1 cellular context compared by ENCODE assay signal in the genomic region with DNA sequence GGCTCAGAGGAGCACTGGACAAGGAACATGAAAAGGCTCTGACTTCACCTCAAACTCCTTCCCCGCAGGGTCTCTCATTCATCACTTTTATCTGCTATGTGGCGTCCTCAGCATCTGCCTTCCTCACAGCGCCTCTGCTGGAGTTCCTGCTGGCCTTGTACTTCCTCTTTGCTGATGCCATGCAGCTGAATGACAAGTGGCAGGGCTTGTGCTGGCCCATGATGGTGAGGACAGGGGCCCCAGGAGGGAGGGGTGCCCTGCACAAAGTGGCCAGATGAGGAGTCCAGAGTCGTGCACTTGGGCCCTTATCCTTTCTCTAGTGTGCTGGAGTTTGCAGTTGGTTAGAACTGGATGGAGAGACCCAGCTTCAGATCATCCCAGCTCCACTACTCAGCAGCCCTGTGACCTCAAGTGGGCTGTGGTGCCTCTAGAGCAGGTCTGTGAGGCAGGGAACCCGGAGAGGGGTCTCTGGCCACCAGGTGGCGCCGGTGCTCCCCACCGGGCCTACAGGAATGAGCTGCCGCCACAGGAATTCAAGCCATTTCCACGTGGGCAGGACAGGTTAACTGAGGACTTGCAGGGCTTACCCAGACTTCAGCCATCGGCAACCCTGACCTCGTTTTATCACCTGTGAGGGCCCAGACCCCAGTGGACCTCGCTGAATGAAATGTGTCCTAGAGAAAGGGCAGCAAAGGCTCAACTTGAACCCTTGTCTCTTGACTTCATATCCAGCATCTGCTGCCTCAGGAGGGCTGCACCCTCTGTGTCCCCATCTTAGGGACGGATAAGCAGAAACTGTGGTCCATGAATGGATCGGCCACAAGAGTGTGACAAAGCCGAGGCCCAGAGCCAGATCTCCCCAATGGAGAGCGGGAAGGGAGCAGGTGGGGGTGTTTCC.
TF ChIP-seq lines count a peak whose summit lies in the region.

No MANE protein-coding gene starts in this region.

TF ChIP-seq in GM12878, 131 proteins besides CTCF, POLR2A, EP300 and RAD21 (continued from another document and continues in another):
- TF ChIP-seq, protein P1, sequence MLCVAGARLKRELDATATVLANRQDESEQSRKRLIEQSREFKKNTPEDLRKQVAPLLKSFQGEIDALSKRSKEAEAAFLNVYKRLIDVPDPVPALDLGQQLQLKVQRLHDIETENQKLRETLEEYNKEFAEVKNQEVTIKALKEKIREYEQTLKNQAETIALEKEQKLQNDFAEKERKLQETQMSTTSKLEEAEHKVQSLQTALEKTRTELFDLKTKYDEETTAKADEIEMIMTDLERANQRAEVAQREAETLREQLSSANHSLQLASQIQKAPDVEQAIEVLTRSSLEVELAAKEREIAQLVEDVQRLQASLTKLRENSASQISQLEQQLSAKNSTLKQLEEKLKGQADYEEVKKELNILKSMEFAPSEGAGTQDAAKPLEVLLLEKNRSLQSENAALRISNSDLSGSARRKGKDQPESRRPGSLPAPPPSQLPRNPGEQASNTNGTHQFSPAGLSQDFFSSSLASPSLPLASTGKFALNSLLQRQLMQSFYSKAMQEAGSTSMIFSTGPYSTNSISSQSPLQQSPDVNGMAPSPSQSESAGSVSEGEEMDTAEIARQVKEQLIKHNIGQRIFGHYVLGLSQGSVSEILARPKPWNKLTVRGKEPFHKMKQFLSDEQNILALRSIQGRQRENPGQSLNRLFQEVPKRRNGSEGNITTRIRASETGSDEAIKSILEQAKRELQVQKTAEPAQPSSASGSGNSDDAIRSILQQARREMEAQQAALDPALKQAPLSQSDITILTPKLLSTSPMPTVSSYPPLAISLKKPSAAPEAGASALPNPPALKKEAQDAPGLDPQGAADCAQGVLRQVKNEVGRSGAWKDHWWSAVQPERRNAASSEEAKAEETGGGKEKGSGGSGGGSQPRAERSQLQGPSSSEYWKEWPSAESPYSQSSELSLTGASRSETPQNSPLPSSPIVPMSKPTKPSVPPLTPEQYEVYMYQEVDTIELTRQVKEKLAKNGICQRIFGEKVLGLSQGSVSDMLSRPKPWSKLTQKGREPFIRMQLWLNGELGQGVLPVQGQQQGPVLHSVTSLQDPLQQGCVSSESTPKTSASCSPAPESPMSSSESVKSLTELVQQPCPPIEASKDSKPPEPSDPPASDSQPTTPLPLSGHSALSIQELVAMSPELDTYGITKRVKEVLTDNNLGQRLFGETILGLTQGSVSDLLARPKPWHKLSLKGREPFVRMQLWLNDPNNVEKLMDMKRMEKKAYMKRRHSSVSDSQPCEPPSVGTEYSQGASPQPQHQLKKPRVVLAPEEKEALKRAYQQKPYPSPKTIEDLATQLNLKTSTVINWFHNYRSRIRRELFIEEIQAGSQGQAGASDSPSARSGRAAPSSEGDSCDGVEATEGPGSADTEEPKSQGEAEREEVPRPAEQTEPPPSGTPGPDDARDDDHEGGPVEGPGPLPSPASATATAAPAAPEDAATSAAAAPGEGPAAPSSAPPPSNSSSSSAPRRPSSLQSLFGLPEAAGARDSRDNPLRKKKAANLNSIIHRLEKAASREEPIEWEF (IDR thresholded peaks at IDR 0.05; ENCODE audit: insufficient replicate concordance, low read depth, low read length) = no peak
- TF ChIP-seq EED (IDR thresholded peaks at IDR 0.05; ENCODE audit: low read depth) (0 out of 2 replicates have a peak, but pooled peaks have one; percentile 23), DPF2 (IDR thresholded peaks at IDR 0.05) (0 out of 2 replicates have a peak, but pooled peaks have one; percentile 29), ATF7 (IDR thresholded peaks at IDR 0.05; ENCODE audit: low read depth) (no peak), CHD1 (IDR thresholded peaks at IDR 0.05; ENCODE audit: low read depth, low read length) (no peak), ASH2L (IDR thresholded peaks at IDR 0.05; ENCODE audit: borderline replicate concordance, low read depth) (no peak), CHD2 (IDR thresholded peaks at IDR 0.05; ENCODE audit: borderline replicate concordance, low read depth, low read length) (no peak), NKRF (conservative IDR thresholded peaks at IDR 0.05) (0 out of 2 replicates have a peak, but pooled peaks have one; percentile 31), IKZF2 (IDR thresholded peaks at IDR 0.05) (no peak), ETV6 (conservative IDR thresholded peaks at IDR 0.05 in 1 of 2, IDR thresholded peaks at IDR 0.05 in 1 of 2; ENCODE audit: borderline replicate concordance in 1 of 2, low read depth in 1 of 2) (no peak), NR2C1 (IDR thresholded peaks at IDR 0.05) (no peak), MYB (IDR thresholded peaks at IDR 0.05; ENCODE audit: borderline replicate concordance, low read depth, low read length) (no peak), MXI1 (IDR thresholded peaks at IDR 0.05; ENCODE audit: low read depth, low read length) (no peak), HCFC1 (IDR thresholded peaks at IDR 0.05; ENCODE audit: low read length) (no peak), SKIL (IDR thresholded peaks at IDR 0.05; ENCODE audit: low read depth, poor library complexity, severe bottlenecking) (no peak), IKZF1 (conservative IDR thresholded peaks at IDR 0.05) (peak; percentile 49), BCLAF1 (IDR thresholded peaks at IDR 0.05) (no peak), HSF1 (IDR thresholded peaks at IDR 0.05; ENCODE audit: low read depth, low read length) (no peak), FOS (IDR thresholded peaks at IDR 0.05; ENCODE audit: borderline replicate concordance, extremely low read depth, insufficient read length) (no peak)
- TF ChIP-seq, protein P2, sequence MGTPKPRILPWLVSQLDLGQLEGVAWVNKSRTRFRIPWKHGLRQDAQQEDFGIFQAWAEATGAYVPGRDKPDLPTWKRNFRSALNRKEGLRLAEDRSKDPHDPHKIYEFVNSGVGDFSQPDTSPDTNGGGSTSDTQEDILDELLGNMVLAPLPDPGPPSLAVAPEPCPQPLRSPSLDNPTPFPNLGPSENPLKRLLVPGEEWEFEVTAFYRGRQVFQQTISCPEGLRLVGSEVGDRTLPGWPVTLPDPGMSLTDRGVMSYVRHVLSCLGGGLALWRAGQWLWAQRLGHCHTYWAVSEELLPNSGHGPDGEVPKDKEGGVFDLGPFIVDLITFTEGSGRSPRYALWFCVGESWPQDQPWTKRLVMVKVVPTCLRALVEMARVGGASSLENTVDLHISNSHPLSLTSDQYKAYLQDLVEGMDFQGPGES (IDR thresholded peaks at IDR 0.05) = 0 out of 2 replicates have a peak, but pooled peaks have one; percentile 13
- TF ChIP-seq, protein P3, sequence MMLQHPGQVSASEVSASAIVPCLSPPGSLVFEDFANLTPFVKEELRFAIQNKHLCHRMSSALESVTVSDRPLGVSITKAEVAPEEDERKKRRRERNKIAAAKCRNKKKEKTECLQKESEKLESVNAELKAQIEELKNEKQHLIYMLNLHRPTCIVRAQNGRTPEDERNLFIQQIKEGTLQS (IDR thresholded peaks at IDR 0.05; ENCODE audit: borderline replicate concordance, extremely low read depth, low read depth, low read length) = no peak
- TF ChIP-seq, protein P4, sequence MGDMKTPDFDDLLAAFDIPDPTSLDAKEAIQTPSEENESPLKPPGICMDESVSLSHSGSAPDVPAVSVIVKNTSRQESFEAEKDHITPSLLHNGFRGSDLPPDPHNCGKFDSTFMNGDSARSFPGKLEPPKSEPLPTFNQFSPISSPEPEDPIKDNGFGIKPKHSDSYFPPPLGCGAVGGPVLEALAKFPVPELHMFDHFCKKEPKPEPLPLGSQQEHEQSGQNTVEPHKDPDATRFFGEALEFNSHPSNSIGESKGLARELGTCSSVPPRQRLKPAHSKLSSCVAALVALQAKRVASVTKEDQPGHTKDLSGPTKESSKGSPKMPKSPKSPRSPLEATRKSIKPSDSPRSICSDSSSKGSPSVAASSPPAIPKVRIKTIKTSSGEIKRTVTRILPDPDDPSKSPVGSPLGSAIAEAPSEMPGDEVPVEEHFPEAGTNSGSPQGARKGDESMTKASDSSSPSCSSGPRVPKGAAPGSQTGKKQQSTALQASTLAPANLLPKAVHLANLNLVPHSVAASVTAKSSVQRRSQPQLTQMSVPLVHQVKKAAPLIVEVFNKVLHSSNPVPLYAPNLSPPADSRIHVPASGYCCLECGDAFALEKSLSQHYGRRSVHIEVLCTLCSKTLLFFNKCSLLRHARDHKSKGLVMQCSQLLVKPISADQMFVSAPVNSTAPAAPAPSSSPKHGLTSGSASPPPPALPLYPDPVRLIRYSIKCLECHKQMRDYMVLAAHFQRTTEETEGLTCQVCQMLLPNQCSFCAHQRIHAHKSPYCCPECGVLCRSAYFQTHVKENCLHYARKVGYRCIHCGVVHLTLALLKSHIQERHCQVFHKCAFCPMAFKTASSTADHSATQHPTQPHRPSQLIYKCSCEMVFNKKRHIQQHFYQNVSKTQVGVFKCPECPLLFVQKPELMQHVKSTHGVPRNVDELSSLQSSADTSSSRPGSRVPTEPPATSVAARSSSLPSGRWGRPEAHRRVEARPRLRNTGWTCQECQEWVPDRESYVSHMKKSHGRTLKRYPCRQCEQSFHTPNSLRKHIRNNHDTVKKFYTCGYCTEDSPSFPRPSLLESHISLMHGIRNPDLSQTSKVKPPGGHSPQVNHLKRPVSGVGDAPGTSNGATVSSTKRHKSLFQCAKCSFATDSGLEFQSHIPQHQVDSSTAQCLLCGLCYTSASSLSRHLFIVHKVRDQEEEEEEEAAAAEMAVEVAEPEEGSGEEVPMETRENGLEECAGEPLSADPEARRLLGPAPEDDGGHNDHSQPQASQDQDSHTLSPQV (IDR thresholded peaks at IDR 0.05) = no peak
- TF ChIP-seq, protein P5, sequence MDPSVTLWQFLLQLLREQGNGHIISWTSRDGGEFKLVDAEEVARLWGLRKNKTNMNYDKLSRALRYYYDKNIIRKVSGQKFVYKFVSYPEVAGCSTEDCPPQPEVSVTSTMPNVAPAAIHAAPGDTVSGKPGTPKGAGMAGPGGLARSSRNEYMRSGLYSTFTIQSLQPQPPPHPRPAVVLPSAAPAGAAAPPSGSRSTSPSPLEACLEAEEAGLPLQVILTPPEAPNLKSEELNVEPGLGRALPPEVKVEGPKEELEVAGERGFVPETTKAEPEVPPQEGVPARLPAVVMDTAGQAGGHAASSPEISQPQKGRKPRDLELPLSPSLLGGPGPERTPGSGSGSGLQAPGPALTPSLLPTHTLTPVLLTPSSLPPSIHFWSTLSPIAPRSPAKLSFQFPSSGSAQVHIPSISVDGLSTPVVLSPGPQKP (IDR thresholded peaks at IDR 0.05; ENCODE audit: low read depth, low read length) = no peak
- TF ChIP-seq, protein P6, sequence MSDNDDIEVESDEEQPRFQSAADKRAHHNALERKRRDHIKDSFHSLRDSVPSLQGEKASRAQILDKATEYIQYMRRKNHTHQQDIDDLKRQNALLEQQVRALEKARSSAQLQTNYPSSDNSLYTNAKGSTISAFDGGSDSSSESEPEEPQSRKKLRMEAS (IDR thresholded peaks at IDR 0.05; ENCODE audit: low read depth, low read length) = peak; percentile 40; the same call in 1 of the 2 replicates
